21 cellular contexts compared by ENCODE assay signal in the genomic region with DNA sequence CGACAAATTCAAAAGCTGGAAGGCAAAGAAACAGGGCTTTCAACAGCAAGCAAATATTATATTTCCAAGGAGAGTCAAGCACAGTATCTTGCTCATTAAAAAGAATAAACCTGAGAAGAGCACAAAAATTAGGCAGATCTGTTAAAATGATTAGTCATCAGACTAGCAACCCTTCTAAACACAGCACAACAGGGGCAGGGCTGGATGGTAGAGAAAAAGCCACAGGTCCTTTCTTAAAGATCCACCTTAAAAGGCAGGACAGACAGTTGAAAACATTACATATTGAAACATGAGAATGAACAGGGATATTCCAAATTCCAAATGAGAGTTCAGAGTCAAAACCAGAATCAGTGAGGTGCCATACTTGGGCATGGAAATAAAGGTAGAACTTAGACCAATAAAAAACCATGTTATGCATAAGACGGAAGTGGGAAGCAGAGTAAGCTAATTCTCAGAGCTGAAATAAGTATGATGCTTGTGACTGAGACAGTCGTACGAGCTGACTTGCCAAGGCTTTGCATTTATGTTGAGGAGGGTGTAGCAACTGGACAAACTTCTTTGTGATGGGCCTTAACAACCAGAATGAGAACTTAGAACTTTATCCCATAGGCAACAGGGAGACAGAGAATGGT.
A peak's percentile ranks its signal among the peaks of the same experiment; 100 is the strongest.
DNase-seq lines count a peak whose midpoint lies in the region; ATAC-seq and TF ChIP-seq lines count a peak whose summit lies in the region.
"Had no signal": no experiment of that assay in that cellular context is flagged by ENCODE, and none has a peak within 500 bp of the region (broad histone marks: within the 10 kb centered on the region; RNA-seq: fewer than 3 reads in every experiment).

No MANE protein-coding gene starts in this region.

- no peaks in the 10 kb centered on the region for H3K27me3 ChIP-seq in CD8-positive, alpha-beta T cell (ENCODE audit: insufficient read depth, low read length)
- H3K27me3 ChIP-seq: MG63 had no signal

- intact Hi-C loops in activated CD4-positive, alpha-beta T cell treated with anti-CD3 and anti-CD28 coated beads for 36 hours (cut with DNase I, micrococcal nuclease): loop anchor here in 1 of 2 experiments (10.0 kb wide), 2 partner anchors 124 to 304 kb away; a partner anchor contains a TSS
- intact Hi-C loops in CD8-positive, alpha-beta T cell (cut with DNase I, micrococcal nuclease): loop anchor here in 1 of 2 experiments (10.0 kb wide), 1 partner anchor 924 kb away; no protein-coding TSS in a partner anchor

- POLR2A ChIA-PET in activated CD4-positive, alpha-beta T cell treated with anti-CD3 and anti-CD28 coated beads for 36 hours (lab: Charles Lee): no interaction called here
- POLR2A ChIA-PET in CD8-positive, alpha-beta T cell (lab: Charles Lee): no interaction called here

- H3K9me3 ChIP-seq in CD8-positive, alpha-beta T cell (ENCODE audit: low read length): no peaks in the 10 kb centered on the region
- H3K9me3 ChIP-seq: MG63 had no signal

- H3K4me1 Mint-ChIP-seq in activated CD4-positive, alpha-beta T cell treated with anti-CD3 and anti-CD28 coated beads for 36 hours: peaks cover 34% of the 10 kb centered on the region
- H3K4me1 Mint-ChIP-seq in CD8-positive, alpha-beta T cell (ENCODE audit: low read depth): peaks cover 21% of the 10 kb centered on the region
- H3K4me1 Mint-ChIP-seq in T-helper 2 cell treated with Interferon-gamma antibody and Interleukin-4, amounts not matched to agents 5 μg/mL and 100 μg/mL, for 36 hours (ENCODE audit: low read depth): peaks cover 39% of the 10 kb centered on the region

- no peak overlapping the region for H3K27ac Mint-ChIP-seq in activated CD4-positive, alpha-beta T cell treated with anti-CD3 and anti-CD28 coated beads for 36 hours
- H3K27ac Mint-ChIP-seq in CD8-positive, alpha-beta T cell: peak overlapping the region; percentile 39
- H3K27ac Mint-ChIP-seq in T-helper 2 cell treated with Interferon-gamma antibody and Interleukin-4, amounts not matched to agents 5 μg/mL and 100 μg/mL, for 36 hours: peak overlapping the region; percentile 60

- CTCF ChIA-PET in activated CD4-positive, alpha-beta T cell treated with anti-CD3 and anti-CD28 coated beads for 36 hours (lab: Charles Lee): no interaction called here
- CTCF ChIA-PET in CD8-positive, alpha-beta T cell (lab: Charles Lee): no interaction called here

- TF ChIP-seq CTCF in CD8-positive, alpha-beta T cell (IDR thresholded peaks at IDR 0.05): no peak
- no peak for TF ChIP-seq CTCF in GM13976 (IDR thresholded peaks at IDR 0.05; ENCODE audit: borderline replicate concordance, control extremely low read depth, extremely low read depth, insufficient read depth, missing control alignments)

- peaks cover 8% of the 10 kb centered on the region for H3K4me1 ChIP-seq in CD8-positive, alpha-beta T cell (ENCODE audit: insufficient read depth, low read length)

- H3K4me3 ChIP-seq in CD8-positive, alpha-beta T cell (ENCODE audit: low read depth, low read length): no peak overlapping the region
- H3K4me3 ChIP-seq: BLaER1 treated with 17β-estradiol and CSF1 and Interleukin-3, amounts not matched to agents 10 nM and 100 nM; MG63 had no signal

- no peak for DNase-seq in activated CD4-positive, alpha-beta T cell treated with anti-CD3 and anti-CD28 coated beads for 36 hours
- DNase-seq in activated CD4-positive, alpha-beta T cell treated with anti-CD3 and anti-CD28 coated beads, Interleukin-2, amount 50 U/mL, for 48 hours: no peak
- DNase-seq in CD8-positive, alpha-beta T cell: no peak
- DNase-seq in T-helper 2 cell treated with Interferon-gamma antibody and Interleukin-4, amounts not matched to agents 5 μg/mL and 100 μg/mL, for 36 hours (ENCODE audit: low spot score): no peak
- peak; percentile 22 for DNase-seq in kidney tubule cell (ENCODE audit: low spot score)
- DNase-seq in DMS53 treated with DMSO at 0.1 percent for 48 hours (lab: John Stamatoyannopoulos, UW; ENCODE audit: unreplicated experiment): no peak
- no peak for DNase-seq in GM13976 (ENCODE audit: low spot score)
- no peak for DNase-seq in caudate nucleus (lab: John Stamatoyannopoulos, UW)
- DNase-seq: DMS79, Kasumi-1, MG63, NCI-H1417, NCI-H1694 treated with DMSO at 0.1 percent for 48 hours, NCI-H2081 treated with DMSO at 0.1 percent for 48 hours, NCI-H2171 treated with DMSO at 0.1 percent for 48 hours, NCI-H446, NCI-H526, RPMI8226, SHP77 had no signal

- ATAC-seq in activated CD4-positive, alpha-beta T cell treated with anti-CD3 and anti-CD28 coated beads for 36 hours: peak; percentile 64
- ATAC-seq in CD8-positive, alpha-beta T cell: no peak

- peaks cover 2% of the 10 kb centered on the region for H3K9me3 Mint-ChIP-seq in activated CD4-positive, alpha-beta T cell treated with anti-CD3 and anti-CD28 coated beads for 36 hours (ENCODE audit: low read depth)
- H3K9me3 Mint-ChIP-seq in CD8-positive, alpha-beta T cell: no peaks in the 10 kb centered on the region
- H3K9me3 Mint-ChIP-seq in T-helper 2 cell treated with Interferon-gamma antibody and Interleukin-4, amounts not matched to agents 5 μg/mL and 100 μg/mL, for 36 hours: peaks cover 7% of the 10 kb centered on the region

- no peak overlapping the region for H3K4me3 Mint-ChIP-seq in activated CD4-positive, alpha-beta T cell treated with anti-CD3 and anti-CD28 coated beads for 36 hours
- no peak overlapping the region for H3K4me3 Mint-ChIP-seq in CD8-positive, alpha-beta T cell
- no peak overlapping the region for H3K4me3 Mint-ChIP-seq in T-helper 2 cell treated with Interferon-gamma antibody and Interleukin-4, amounts not matched to agents 5 μg/mL and 100 μg/mL, for 36 hours

- in situ Hi-C loops in GM13976 (cut with MboI; ENCODE audit: low sequenced_read_pairs, unreplicated experiment): no loop called here

- H3K27me3 Mint-ChIP-seq in activated CD4-positive, alpha-beta T cell treated with anti-CD3 and anti-CD28 coated beads for 36 hours: peaks cover 2% of the 10 kb centered on the region
- H3K27me3 Mint-ChIP-seq in CD8-positive, alpha-beta T cell (ENCODE audit: low read depth): no peaks in the 10 kb centered on the region
- H3K27me3 Mint-ChIP-seq in T-helper 2 cell treated with Interferon-gamma antibody and Interleukin-4, amounts not matched to agents 5 μg/mL and 100 μg/mL, for 36 hours (ENCODE audit: low read depth): no peaks in the 10 kb centered on the region

- H3K27ac ChIP-seq in CD8-positive, alpha-beta T cell (ENCODE audit: low read depth, low read length): no peak overlapping the region
- no peak overlapping the region for H3K27ac ChIP-seq in caudate nucleus (ENCODE audit: low read depth, low read length)
- H3K27ac ChIP-seq: 22Rv1; BLaER1 treated with 17β-estradiol and CSF1 and Interleukin-3, amounts not matched to agents 10 nM and 100 nM had no signal

- no peaks in the 10 kb centered on the region for H3K36me3 Mint-ChIP-seq in activated CD4-positive, alpha-beta T cell treated with anti-CD3 and anti-CD28 coated beads for 36 hours (ENCODE audit: low read depth)
- H3K36me3 Mint-ChIP-seq in CD8-positive, alpha-beta T cell: no peaks in the 10 kb centered on the region
- peaks cover 10% of the 10 kb centered on the region for H3K36me3 Mint-ChIP-seq in T-helper 2 cell treated with Interferon-gamma antibody and Interleukin-4, amounts not matched to agents 5 μg/mL and 100 μg/mL, for 36 hours (ENCODE audit: low read depth)

- H3K36me3 ChIP-seq in CD8-positive, alpha-beta T cell (ENCODE audit: insufficient read depth, low read length): no peaks in the 10 kb centered on the region
- H3K36me3 ChIP-seq: BLaER1 treated with 17β-estradiol and CSF1 and Interleukin-3, amounts not matched to agents 10 nM and 100 nM; MG63 had no signal
